In genomic region chr5:149422429-149423286, GRCh38 we compare ENCODE assay signal across 10 cellular contexts. TPM values are rescaled to one million over a fixed set of nuclear protein-coding genes. Genes with fewer than 3 reads are reported as not detected.
DNase-seq lines count a peak whose midpoint lies in the region; ATAC-seq lines count a peak whose summit lies in the region.
"Had no signal": no experiment of that assay in that cellular context is flagged by ENCODE, and none has a peak within 500 bp of the region (broad histone marks: within the 10 kb centered on the region; RNA-seq: fewer than 3 reads in every experiment).

No MANE protein-coding gene starts in this region.

- H4K20me1 ChIP-seq in GM23248 (ENCODE audit: insufficient read depth) = no peaks in the 10 kb centered on the region

- peak; percentile 65 for DNase-seq in GM23248
- DNase-seq in activated naive CD8-positive, alpha-beta T cell treated with anti-CD3 and anti-CD28 coated beads, Interleukin-2, amount 50 U/mL, for 24 hours = no peak
- peak; percentile 79 to 90 (median 90) for DNase-seq in right cardiac atrium
- DNase-seq in sciatic nerve (ENCODE audit: low spot score) = no peak
- DNase-seq in AML-193 (lab: John Stamatoyannopoulos, UW) = no peak
- no peak for DNase-seq in COLO829 (ENCODE audit: low spot score)
- DNase-seq in CD1c-positive myeloid dendritic cell (ENCODE audit: extremely low spot score) = no peak
- DNase-seq in NCI-H748 (lab: John Stamatoyannopoulos, UW; ENCODE audit: unreplicated experiment) = no peak
- DNase-seq: activated CD8-positive, alpha-beta memory T cell treated with anti-CD3 and anti-CD28 coated beads for 24 hours had no signal

- peak; percentile 11 for ATAC-seq in activated naive CD8-positive, alpha-beta T cell treated with anti-CD3 and anti-CD28 coated beads, Interleukin-2, amount 50 U/mL, for 24 hours
- ATAC-seq in right cardiac atrium (peak; percentile 74 to 82), sciatic nerve (peak; percentile 75)

- in situ Hi-C loops in GM23248 (cut with MboI) = no loop called here

- H3K4me1 ChIP-seq in GM23248 (ENCODE audit: insufficient read depth) (peaks cover 28% of the 10 kb centered on the region), right cardiac atrium (ENCODE audit: control insufficient read depth, insufficient read depth, low read length) (peaks cover 7% of the 10 kb centered on the region)

- H3K27ac Mint-ChIP-seq in activated naive CD8-positive, alpha-beta T cell treated with anti-CD3 and anti-CD28 coated beads, Interleukin-2, amount 50 U/mL, for 24 hours = no peak overlapping the region

- WGBS in GM23248 (ENCODE audit: low coverage in 1 of 2, low lambda C conversion rate in 2 of 2, missing lambda C conversion rate in 2 of 2), 2 experiments = 48 to 51% methylated on average over 20 to 22 of the region's 22 CpGs
- 8% methylated on average over 22 of the region's 22 CpGs for WGBS in right cardiac atrium

- peak overlapping the region; percentile 45 for H3K9ac ChIP-seq in GM23248

- no peaks in the 10 kb centered on the region for H3K27me3 ChIP-seq in GM23248 (replicated peaks; ENCODE audit: insufficient read depth)
- H3K27me3 ChIP-seq in right cardiac atrium (ENCODE audit: control insufficient read depth, insufficient read depth) = no peaks in the 10 kb centered on the region

- no peak overlapping the region for H3K4me3 Mint-ChIP-seq in activated naive CD8-positive, alpha-beta T cell treated with anti-CD3 and anti-CD28 coated beads, Interleukin-2, amount 50 U/mL, for 24 hours

- H3K36me3 ChIP-seq in GM23248 (ENCODE audit: low read depth) = peaks cover 54% of the 10 kb centered on the region

- intact Hi-C loops in right cardiac atrium (cut with DNase I) = no loop called here
- intact Hi-C loops in sciatic nerve (cut with DNase I) = loop anchor here (5.0 kb wide), 1 partner anchor 35 kb away; no protein-coding TSS in a partner anchor

- H3K79me2 ChIP-seq in GM23248 (ENCODE audit: insufficient read depth) = peaks cover 47% of the 10 kb centered on the region

- H3K9me3 Mint-ChIP-seq in activated naive CD8-positive, alpha-beta T cell treated with anti-CD3 and anti-CD28 coated beads, Interleukin-2, amount 50 U/mL, for 24 hours = no peaks in the 10 kb centered on the region

- no peak overlapping the region for H3K4me2 ChIP-seq in GM23248 (ENCODE audit: unreplicated experiment)

- H3K9me2 ChIP-seq in GM23248 (ENCODE audit: insufficient read depth) = no peaks in the 10 kb centered on the region

- H2AFZ ChIP-seq in GM23248 = 0 out of 2 replicates have a peak overlapping the region, but pooled peaks have one; percentile 1

- no peaks in the 10 kb centered on the region for H3K27me3 Mint-ChIP-seq in activated naive CD8-positive, alpha-beta T cell treated with anti-CD3 and anti-CD28 coated beads, Interleukin-2, amount 50 U/mL, for 24 hours

- peaks cover 65% of the 10 kb centered on the region for H3F3A ChIP-seq in GM23248 (ENCODE audit: insufficient read depth)

- H3K27ac ChIP-seq in GM23248 (peak overlapping the region; percentile 52), right cardiac atrium (ENCODE audit: low read length) (peak overlapping the region; percentile 97)

- no peaks in the 10 kb centered on the region for H3K9me3 ChIP-seq in GM23248 (ENCODE audit: low read depth)
- H3K9me3 ChIP-seq in right cardiac atrium (ENCODE audit: control insufficient read depth, low read length) = no peaks in the 10 kb centered on the region

- H3K4me3 ChIP-seq in GM23248 = no peak overlapping the region
- no peak overlapping the region for H3K4me3 ChIP-seq in right cardiac atrium (ENCODE audit: low read length)

- H3K4me1 Mint-ChIP-seq in activated naive CD8-positive, alpha-beta T cell treated with anti-CD3 and anti-CD28 coated beads, Interleukin-2, amount 50 U/mL, for 24 hours = peaks cover 4% of the 10 kb centered on the region

- H3K36me3 Mint-ChIP-seq in activated naive CD8-positive, alpha-beta T cell treated with anti-CD3 and anti-CD28 coated beads, Interleukin-2, amount 50 U/mL, for 24 hours (ENCODE audit: low read depth) = no peaks in the 10 kb centered on the region

RNA-seq across cellular contexts. Expression of gene IL17B, which starts 43.6 kb away (rescaled TPM):
- not detected in 2 replicates for total RNA-seq in GM23248 (2014; rRNA removed; shearing (Covaris generic))
- 0.29 and 0.43 TPM in 2 replicates for polyA plus RNA-seq in GM23248 (2016; fragmentation: Nextera tagmentation; extraction: Ambion mirVana)
- 1 to 10 TPM in 1 of 4 donors, under 1 TPM in 2, not detected in 1; 0.65 to 2.3 (median 0.94) TPM for total RNA-seq in right cardiac atrium
- polyA plus RNA-seq in right cardiac atrium = 1.4 TPM
- 51.7 TPM for total RNA-seq in sciatic nerve
- polyA plus RNA-seq: keratinocyte had no signal

Comparison
In these comparisons a context has a peak if more than half of its experiments do, and no peak if none do; other contexts are left out.
1. DNase-seq: peak in GM23248 (single experiment) and right cardiac atrium (3 of 3); none in activated naive CD8-positive, alpha-beta T cell treated with anti-CD3 and anti-CD28 coated beads, Interleukin-2, amount 50 U/mL, for 24 hours (single experiment), sciatic nerve (single experiment), AML-193 (0 of 2), COLO829 (single experiment), CD1c-positive myeloid dendritic cell (single experiment) and NCI-H748 (single experiment).
2. ATAC-seq: peak in every context shown above with its lines; median percentile 78 in right cardiac atrium; 75 in sciatic nerve; 11 in activated naive CD8-positive, alpha-beta T cell treated with anti-CD3 and anti-CD28 coated beads, Interleukin-2, amount 50 U/mL, for 24 hours.
3. RNA of gene IL17B, which starts 43.6 kb away (total RNA-seq): 51.7 TPM in sciatic nerve (single experiment); 0.65 to 2.3 TPM in right cardiac atrium and not detected in GM23248; every median in the first group is over 10 times any median in the second.